ENCODE assay signal across 8 cellular contexts in the genomic region with DNA sequence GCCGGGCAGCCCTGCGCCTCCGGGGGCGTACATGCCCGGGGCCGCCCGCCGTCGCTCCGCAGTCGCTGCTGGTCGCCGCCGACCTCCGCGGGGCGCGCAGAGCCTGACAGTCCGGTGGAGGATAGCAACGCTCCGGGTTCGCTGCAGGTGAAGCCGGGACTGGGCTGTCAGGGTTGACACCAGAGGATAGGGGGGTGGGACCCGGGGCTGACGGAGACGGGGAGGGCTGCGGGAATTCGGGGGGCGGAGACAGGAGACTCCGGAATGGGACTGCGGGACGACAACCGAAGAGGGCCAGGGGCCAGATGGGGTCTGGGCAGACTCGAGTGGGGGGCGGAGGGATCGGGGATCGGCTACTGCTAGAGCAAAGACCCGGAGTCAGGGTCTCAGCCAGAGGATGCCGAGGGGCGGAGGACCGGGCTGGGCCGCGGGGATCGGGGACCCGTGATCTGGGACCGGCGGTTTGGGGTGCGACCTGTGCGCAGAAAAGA. TPM values are rescaled to one million over a fixed set of nuclear protein-coding genes. Genes with fewer than 3 reads are reported as not detected.
DNase-seq lines count a peak whose midpoint lies in the region; ATAC-seq and TF ChIP-seq lines count a peak whose summit lies in the region.

No MANE protein-coding gene starts in this region.

- peak overlapping the region; percentile 96 for H3K4me3 Mint-ChIP-seq in activated T-helper 1 cell treated with anti-CD3 and anti-CD28 coated beads, Interleukin-12 subunit alpha, Interleukin-12 subunit beta, Interleukin-2, Interleukin-4 antibody, amounts not matched to agents 30 ng/mL and 10 ng/mL and 1 ng/mL, durations not matched to agents 14 hours and 24 hours and 36 hours

- peak overlapping the region; percentile 97 for H3K4me2 ChIP-seq in neuronal stem cell (ENCODE audit: insufficient read depth, low read length, poor library complexity, severe bottlenecking)

- H3K4me1 Mint-ChIP-seq in activated T-helper 1 cell treated with anti-CD3 and anti-CD28 coated beads, Interleukin-12 subunit alpha, Interleukin-12 subunit beta, Interleukin-2, Interleukin-4 antibody, amounts not matched to agents 30 ng/mL and 10 ng/mL and 1 ng/mL, durations not matched to agents 14 hours and 24 hours and 36 hours (ENCODE audit: low read depth): peaks cover 40% of the 10 kb centered on the region

- peak overlapping the region; percentile 88 for H2AK5ac ChIP-seq in neuronal stem cell (ENCODE audit: low read depth, low read length)

- no peaks in the 10 kb centered on the region for H3K27me3 Mint-ChIP-seq in activated T-helper 1 cell treated with anti-CD3 and anti-CD28 coated beads, Interleukin-12 subunit alpha, Interleukin-12 subunit beta, Interleukin-2, Interleukin-4 antibody, amounts not matched to agents 30 ng/mL and 10 ng/mL and 1 ng/mL, durations not matched to agents 14 hours and 24 hours and 36 hours (ENCODE audit: insufficient read depth)

- H2AFZ ChIP-seq in neuronal stem cell (ENCODE audit: low read length): peak overlapping the region; percentile 99

- no peak overlapping the region for H2BK12ac ChIP-seq in neuronal stem cell (ENCODE audit: low read length)

- H4K8ac ChIP-seq in neuronal stem cell (ENCODE audit: low read depth, low read length): no peak overlapping the region

- peak overlapping the region; percentile 98 for H3K23ac ChIP-seq in neuronal stem cell (ENCODE audit: low read depth, low read length, poor library complexity)

- H3K27me3 ChIP-seq in neuronal stem cell (ENCODE audit: control insufficient read depth in 3 of 3, insufficient read depth in 3 of 3, low read depth in 1 of 3, low read length in 3 of 3): no peaks in the 10 kb centered on the region

- ATAC-seq in GM21526 (IDR thresholded peaks at IDR 0.05; ENCODE audit: low FRiP score, unreplicated experiment): peak; percentile 6

- peaks cover 5 to 20% of the 10 kb centered on the region in 2 donors for H3K4me1 ChIP-seq in neuronal stem cell (ENCODE audit: control insufficient read depth in 2 of 2, insufficient read depth in 1 of 2, low read depth in 1 of 2, low read length in 2 of 2)

- H3K27ac Mint-ChIP-seq in activated T-helper 1 cell treated with anti-CD3 and anti-CD28 coated beads, Interleukin-12 subunit alpha, Interleukin-12 subunit beta, Interleukin-2, Interleukin-4 antibody, amounts not matched to agents 30 ng/mL and 10 ng/mL and 1 ng/mL, durations not matched to agents 14 hours and 24 hours and 36 hours: peak overlapping the region; percentile 74

- peak overlapping the region; percentile 88 for H3K4me3 ChIP-seq in fibroblast of the aortic adventitia (ENCODE audit: low read depth, low read length)
- peak overlapping the region; percentile 92 to 96 for H3K4me3 ChIP-seq in neuronal stem cell (ENCODE audit: low read length in 2 of 2)

- H2BK5ac ChIP-seq in neuronal stem cell (ENCODE audit: low read length): no peak overlapping the region

- no peak overlapping the region for H2BK120ac ChIP-seq in neuronal stem cell (ENCODE audit: low read depth, low read length)

- H3K36me3 Mint-ChIP-seq in activated T-helper 1 cell treated with anti-CD3 and anti-CD28 coated beads, Interleukin-12 subunit alpha, Interleukin-12 subunit beta, Interleukin-2, Interleukin-4 antibody, amounts not matched to agents 30 ng/mL and 10 ng/mL and 1 ng/mL, durations not matched to agents 14 hours and 24 hours and 36 hours (ENCODE audit: low read depth): peaks cover 32% of the 10 kb centered on the region

- H3K9me3 ChIP-seq in KOPT-K1 (ENCODE audit: insufficient read depth, low read length, poor library complexity, severe bottlenecking) (no peaks in the 10 kb centered on the region), neuronal stem cell (replicated peaks in 1 of 2; ENCODE audit: control insufficient read depth in 2 of 2, insufficient read depth in 1 of 2, low read depth in 1 of 2, low read length in 2 of 2) (no peaks in the 10 kb centered on the region)

- H3K14ac ChIP-seq in neuronal stem cell (ENCODE audit: low read length): no peak overlapping the region

- peak overlapping the region; percentile 86 for H3K27ac ChIP-seq in KOPT-K1 (ENCODE audit: low read depth, low read length, poor library complexity, severe bottlenecking)
- H3K27ac ChIP-seq in neuronal stem cell (replicated peaks; ENCODE audit: low read length): peak overlapping the region; percentile 41

- H4K91ac ChIP-seq in neuronal stem cell (ENCODE audit: low read depth, low read length, poor library complexity): no peak overlapping the region

- intact Hi-C loops in activated T-helper 1 cell treated with anti-CD3 and anti-CD28 coated beads, Interleukin-12 subunit alpha, Interleukin-12 subunit beta, Interleukin-2, Interleukin-4 antibody, amounts not matched to agents 30 ng/mL and 10 ng/mL and 1 ng/mL, durations not matched to agents 14 hours and 24 hours and 36 hours (cut with micrococcal nuclease): loop anchor here (5.0 kb wide), 4 partner anchors 148 to 477 kb away; a partner anchor contains a TSS

- H3K79me1 ChIP-seq in neuronal stem cell (ENCODE audit: low read depth, low read length): peaks cover 8% of the 10 kb centered on the region

- H3K18ac ChIP-seq in neuronal stem cell (ENCODE audit: low read length): peak overlapping the region; percentile 94

- H3K36me3 ChIP-seq in KOPT-K1 (ENCODE audit: insufficient read depth, low read length) (peaks cover 71% of the 10 kb centered on the region), neuronal stem cell (replicated peaks in 1 of 2; ENCODE audit: control insufficient read depth in 2 of 2, insufficient read depth in 2 of 2, low read length in 2 of 2) (peaks cover 16 to 51% of the 10 kb centered on the region in 2 donors)

- peak; percentile 47 for DNase-seq in COLO668 (lab: John Stamatoyannopoulos, UW; ENCODE audit: unreplicated experiment)
- no peak for DNase-seq in activated T-helper 1 cell treated with anti-CD3 and anti-CD28 coated beads, Interleukin-12 subunit alpha, Interleukin-12 subunit beta, Interleukin-2, Interleukin-4 antibody, amounts not matched to agents 30 ng/mL and 10 ng/mL and 1 ng/mL, durations not matched to agents 14 hours and 24 hours and 36 hours (ENCODE audit: low spot score)
- peak; percentile 11 for DNase-seq in fibroblast of the aortic adventitia (ENCODE audit: low read depth)
- DNase-seq in neuronal stem cell (ENCODE audit: low spot score): no peak
- no peak for DNase-seq in NCI-H2196 (lab: John Stamatoyannopoulos, UW; ENCODE audit: unreplicated experiment)
- DNase-seq in retina: no peak

- H3K9ac ChIP-seq in neuronal stem cell (ENCODE audit: low read depth, low read length, poor library complexity): peak overlapping the region; percentile 92

- TF ChIP-seq CTCF in fibroblast of the aortic adventitia (IDR thresholded peaks at IDR 0.05; ENCODE audit: insufficient read depth, low read length): no peak

- WGBS in neuronal stem cell (ENCODE audit: extremely low coverage in 2 of 2, insufficient read length in 2 of 2, insufficient replicate concordance in 1 of 2), 2 donors: no CpG with 5 or more reads among the region's 49 CpGs

- H3K4ac ChIP-seq in neuronal stem cell (ENCODE audit: low read length): no peak overlapping the region

- no peak overlapping the region for H2BK15ac ChIP-seq in neuronal stem cell (ENCODE audit: low read length)

- H3K9me3 Mint-ChIP-seq in activated T-helper 1 cell treated with anti-CD3 and anti-CD28 coated beads, Interleukin-12 subunit alpha, Interleukin-12 subunit beta, Interleukin-2, Interleukin-4 antibody, amounts not matched to agents 30 ng/mL and 10 ng/mL and 1 ng/mL, durations not matched to agents 14 hours and 24 hours and 36 hours: no peaks in the 10 kb centered on the region

RNA-seq across cellular contexts. Expression of a gene that starts 0.4 kb away (rescaled TPM):
- total RNA-seq in activated T-helper 1 cell treated with anti-CD3 and anti-CD28 coated beads, Interleukin-12 subunit alpha, Interleukin-12 subunit beta, Interleukin-2, Interleukin-4 antibody, amounts not matched to agents 30 ng/mL and 10 ng/mL and 1 ng/mL, durations not matched to agents 14 hours and 24 hours and 36 hours: 29.7 and 30.1 TPM in 2 replicates
- 18.6 and 31.6 TPM in 2 replicates for total RNA-seq in fibroblast of the aortic adventitia (ENCODE audit: low replicate concordance)
- polyA plus RNA-seq in neuronal stem cell (2013, experiment 1 of 2): 17.8 TPM
- polyA plus RNA-seq in neuronal stem cell (2013, experiment 2 of 2): 17.4 TPM

RNA-seq across cellular contexts. Expression of a gene that starts 0.6 kb away (rescaled TPM):
- total RNA-seq in activated T-helper 1 cell treated with anti-CD3 and anti-CD28 coated beads, Interleukin-12 subunit alpha, Interleukin-12 subunit beta, Interleukin-2, Interleukin-4 antibody, amounts not matched to agents 30 ng/mL and 10 ng/mL and 1 ng/mL, durations not matched to agents 14 hours and 24 hours and 36 hours: 111 and 115 TPM in 2 replicates
- total RNA-seq in fibroblast of the aortic adventitia (ENCODE audit: low replicate concordance): 71.8 and 183 TPM in 2 replicates
- polyA plus RNA-seq in neuronal stem cell (2013, experiment 1 of 2): 40.0 TPM
- polyA plus RNA-seq in neuronal stem cell (2013, experiment 2 of 2): 40.3 TPM

RNA-seq across cellular contexts. Expression of a gene that starts 40.0 kb away (rescaled TPM):
- 192 and 196 TPM in 2 replicates for total RNA-seq in activated T-helper 1 cell treated with anti-CD3 and anti-CD28 coated beads, Interleukin-12 subunit alpha, Interleukin-12 subunit beta, Interleukin-2, Interleukin-4 antibody, amounts not matched to agents 30 ng/mL and 10 ng/mL and 1 ng/mL, durations not matched to agents 14 hours and 24 hours and 36 hours
- 28.0 and 39.3 TPM in 2 replicates for total RNA-seq in fibroblast of the aortic adventitia (ENCODE audit: low replicate concordance)
- polyA plus RNA-seq in neuronal stem cell (2013, experiment 1 of 2): 80.4 TPM
- 79.4 TPM for polyA plus RNA-seq in neuronal stem cell (2013, experiment 2 of 2)

RNA-seq across cellular contexts. Expression of a gene that starts 56.8 kb away (rescaled TPM):
- 216 and 229 TPM in 2 replicates for total RNA-seq in activated T-helper 1 cell treated with anti-CD3 and anti-CD28 coated beads, Interleukin-12 subunit alpha, Interleukin-12 subunit beta, Interleukin-2, Interleukin-4 antibody, amounts not matched to agents 30 ng/mL and 10 ng/mL and 1 ng/mL, durations not matched to agents 14 hours and 24 hours and 36 hours
- total RNA-seq in fibroblast of the aortic adventitia (ENCODE audit: low replicate concordance): 85.8 and 170 TPM in 2 replicates
- polyA plus RNA-seq in neuronal stem cell (2013, experiment 1 of 2): 68.1 TPM
- 69.0 TPM for polyA plus RNA-seq in neuronal stem cell (2013, experiment 2 of 2)

RNA-seq across cellular contexts. Expression of a gene that starts 59.7 kb away (rescaled TPM):
- 52.1 and 54.5 TPM in 2 replicates for total RNA-seq in activated T-helper 1 cell treated with anti-CD3 and anti-CD28 coated beads, Interleukin-12 subunit alpha, Interleukin-12 subunit beta, Interleukin-2, Interleukin-4 antibody, amounts not matched to agents 30 ng/mL and 10 ng/mL and 1 ng/mL, durations not matched to agents 14 hours and 24 hours and 36 hours
- total RNA-seq in fibroblast of the aortic adventitia (ENCODE audit: low replicate concordance): 2.5 and 3.4 TPM in 2 replicates
- 4.8 TPM for polyA plus RNA-seq in neuronal stem cell (2013, experiment 1 of 2)
- 4.3 TPM for polyA plus RNA-seq in neuronal stem cell (2013, experiment 2 of 2)

Comparison
In these comparisons a context has a peak if more than half of its experiments do, and no peak if none do; other contexts are left out.
1. DNase-seq: peak in COLO668 (single experiment) and fibroblast of the aortic adventitia (single experiment); none in activated T-helper 1 cell treated with anti-CD3 and anti-CD28 coated beads, Interleukin-12 subunit alpha, Interleukin-12 subunit beta, Interleukin-2, Interleukin-4 antibody, amounts not matched to agents 30 ng/mL and 10 ng/mL and 1 ng/mL, durations not matched to agents 14 hours and 24 hours and 36 hours (single experiment), neuronal stem cell (single experiment), NCI-H2196 (single experiment) and retina (single experiment).